17 cellular contexts compared by ENCODE assay signal in genomic region chr13:77215543-77215942, GRCh38.
DNase-seq lines count a peak whose midpoint lies in the region; ATAC-seq and TF ChIP-seq lines count a peak whose summit lies in the region.
"Had no signal": no experiment of that assay in that cellular context is flagged by ENCODE, and none has a peak within 500 bp of the region (broad histone marks: within the 10 kb centered on the region; RNA-seq: fewer than 3 reads in every experiment).

No MANE protein-coding gene starts in this region.

- H3K4me2 ChIP-seq in neural progenitor cell: no peak overlapping the region
- H3K4me2 ChIP-seq: BLaER1 treated with 17β-estradiol and CSF1 and Interleukin-3, amounts not matched to agents 10 nM and 100 nM had no signal

- no peak overlapping the region for H3K9ac ChIP-seq in neural progenitor cell
- H3K9ac ChIP-seq: BLaER1 treated with 17β-estradiol and CSF1 and Interleukin-3, amounts not matched to agents 10 nM and 100 nM had no signal

- H2AFZ ChIP-seq in neural progenitor cell (replicated peaks): no peak overlapping the region

- intact Hi-C loops in stomach (cut with DNase I; ENCODE audit: low total_unique reads): no loop called here

- WGBS in stomach, 5 donors: 96 to 100% (median 97%) methylated on average over 2 of the region's 2 CpGs

- ATAC-seq in activated T-cell treated with anti-CD3 and anti-CD28 coated beads, Interleukin-2, amount 50 U/mL, for 72 hours (replicated peaks in 1 of 2): no peak
- ATAC-seq in CD4-positive, CD25-positive, alpha-beta regulatory T cell (ENCODE audit: low read depth in 2 of 2): no peak
- no peak for ATAC-seq in T-helper 17 cell
- no peak for ATAC-seq in memory B cell (ENCODE audit: low read depth)
- no peak for ATAC-seq in esophagus mucosa

- H3K9me3 Mint-ChIP-seq in activated T-cell treated with anti-CD3 and anti-CD28 coated beads, Interleukin-2, amount 50 U/mL, for 72 hours: no peaks in the 10 kb centered on the region
- no peaks in the 10 kb centered on the region for H3K9me3 Mint-ChIP-seq in CD4-positive, CD25-positive, alpha-beta regulatory T cell
- H3K9me3 Mint-ChIP-seq in memory B cell (no peaks in the 10 kb centered on the region), neural progenitor cell (no peaks in the 10 kb centered on the region)
- H3K9me3 Mint-ChIP-seq: CD4-positive, alpha-beta memory T cell; H9; HFFc6 had no signal

- H3K79me2 ChIP-seq in neural progenitor cell (ENCODE audit: low read depth): no peaks in the 10 kb centered on the region

- no peak overlapping the region for H3K27ac ChIP-seq in CD4-positive, CD25-positive, alpha-beta regulatory T cell (ENCODE audit: insufficient read depth, low read length, poor library complexity, severe bottlenecking)
- no peak overlapping the region for H3K27ac ChIP-seq in stomach
- no peak overlapping the region for H3K27ac ChIP-seq in neural progenitor cell
- H3K27ac ChIP-seq: BLaER1 treated with 17β-estradiol and CSF1 and Interleukin-3, amounts not matched to agents 10 nM and 100 nM had no signal

- H3K9me3 ChIP-seq in CD4-positive, CD25-positive, alpha-beta regulatory T cell (ENCODE audit: control insufficient read depth in 2 of 2, low read length in 2 of 2): no peaks in the 10 kb centered on the region
- no peaks in the 10 kb centered on the region for H3K9me3 ChIP-seq in T-helper 17 cell (ENCODE audit: control insufficient read depth, low read length, poor library complexity, severe bottlenecking)
- H3K9me3 ChIP-seq in stomach: no peaks in the 10 kb centered on the region
- H3K9me3 ChIP-seq in neural progenitor cell (ENCODE audit: low read depth): no peaks in the 10 kb centered on the region
- H3K9me3 ChIP-seq: BLaER1 treated with 17β-estradiol and CSF1 and Interleukin-3, amounts not matched to agents 10 nM and 100 nM had no signal

- peaks cover 2 to 14% of the 10 kb centered on the region in 2 donors for H3K36me3 Mint-ChIP-seq in activated T-cell treated with anti-CD3 and anti-CD28 coated beads, Interleukin-2, amount 50 U/mL, for 72 hours (ENCODE audit: insufficient read depth in 2 of 2)
- H3K36me3 Mint-ChIP-seq in CD4-positive, CD25-positive, alpha-beta regulatory T cell: peaks cover 47% of the 10 kb centered on the region
- H3K36me3 Mint-ChIP-seq in T-helper 17 cell (ENCODE audit: low read depth) (peaks cover 11% of the 10 kb centered on the region), memory B cell (peaks cover 31% of the 10 kb centered on the region), neural progenitor cell (peaks cover 13% of the 10 kb centered on the region)

- peaks cover 11% of the 10 kb centered on the region for H3K4me1 Mint-ChIP-seq in activated T-cell treated with anti-CD3 and anti-CD28 coated beads, Interleukin-2, amount 50 U/mL, for 72 hours (ENCODE audit: low read depth)
- peaks cover 8 to 15% (median 8%) of the 10 kb centered on the region in 4 donors for H3K4me1 Mint-ChIP-seq in CD4-positive, CD25-positive, alpha-beta regulatory T cell
- H3K4me1 Mint-ChIP-seq in T-helper 17 cell (peaks cover 12% of the 10 kb centered on the region), memory B cell (no peaks in the 10 kb centered on the region), neural progenitor cell (no peaks in the 10 kb centered on the region)
- H3K4me1 Mint-ChIP-seq: H9 had no signal

- H3K4me3 Mint-ChIP-seq in activated T-cell treated with anti-CD3 and anti-CD28 coated beads, Interleukin-2, amount 50 U/mL, for 72 hours: no peak overlapping the region
- H3K4me3 Mint-ChIP-seq in CD4-positive, CD25-positive, alpha-beta regulatory T cell: no peak overlapping the region
- H3K4me3 Mint-ChIP-seq in T-helper 17 cell (no peak overlapping the region), memory B cell (no peak overlapping the region), neural progenitor cell (no peak overlapping the region)
- H3K4me3 Mint-ChIP-seq: CD4-positive, alpha-beta memory T cell; H9; HFFc6 had no signal

- H3F3A ChIP-seq in neural progenitor cell (ENCODE audit: low read depth): no peaks in the 10 kb centered on the region

- H3K4me1 ChIP-seq in CD4-positive, CD25-positive, alpha-beta regulatory T cell (ENCODE audit: control insufficient read depth, insufficient read depth, low read length, poor library complexity, severe bottlenecking): peaks cover 7% of the 10 kb centered on the region
- no peaks in the 10 kb centered on the region for H3K4me1 ChIP-seq in stomach
- H3K4me1 ChIP-seq in neural progenitor cell: no peaks in the 10 kb centered on the region

- no peak for TF ChIP-seq EP300 in stomach (IDR thresholded peaks at IDR 0.05)

- H3K27me3 ChIP-seq in CD4-positive, CD25-positive, alpha-beta regulatory T cell (ENCODE audit: control insufficient read depth, insufficient read depth, low read length): no peaks in the 10 kb centered on the region
- H3K27me3 ChIP-seq in stomach (no peaks in the 10 kb centered on the region), neural progenitor cell (no peaks in the 10 kb centered on the region)
- H3K27me3 ChIP-seq: BLaER1 treated with 17β-estradiol and CSF1 and Interleukin-3, amounts not matched to agents 10 nM and 100 nM had no signal

- H3K4me3 ChIP-seq in CD4-positive, CD25-positive, alpha-beta regulatory T cell (ENCODE audit: low read depth, low read length): no peak overlapping the region
- H3K4me3 ChIP-seq in stomach (no peak overlapping the region), neural progenitor cell (no peak overlapping the region)
- H3K4me3 ChIP-seq: BLaER1 treated with 17β-estradiol and CSF1 and Interleukin-3, amounts not matched to agents 10 nM and 100 nM had no signal

- no peak for TF ChIP-seq CTCF in stomach (IDR thresholded peaks at IDR 0.05)
- TF ChIP-seq CTCF in neural progenitor cell (IDR thresholded peaks at IDR 0.05): no peak

- peak overlapping the region; percentile 17 for H3K27ac Mint-ChIP-seq in activated T-cell treated with anti-CD3 and anti-CD28 coated beads, Interleukin-2, amount 50 U/mL, for 72 hours
- H3K27ac Mint-ChIP-seq in CD4-positive, CD25-positive, alpha-beta regulatory T cell: peak overlapping the region in 2 of 3 donors; percentile 37 to 73
- H3K27ac Mint-ChIP-seq in T-helper 17 cell: peak overlapping the region; percentile 16
- H3K27ac Mint-ChIP-seq in memory B cell: peak overlapping the region; percentile 76
- H3K27ac Mint-ChIP-seq in neural progenitor cell: no peak overlapping the region
- H3K27ac Mint-ChIP-seq: H9, HFFc6 had no signal

- no peak for DNase-seq in activated T-cell treated with anti-CD3 and anti-CD28 coated beads, Interleukin-2, amount 50 U/mL, for 72 hours
- no peak for DNase-seq in activated T-cell treated with anti-CD3 and anti-CD28 coated beads for 4 hours
- DNase-seq in CD4-positive, CD25-positive, alpha-beta regulatory T cell: no peak
- DNase-seq in T-helper 17 cell: no peak
- no peak for DNase-seq in memory B cell (ENCODE audit: low spot score in 2 of 2)
- no peak for DNase-seq in stomach
- no peak for DNase-seq in neural progenitor cell (ENCODE audit: low spot score)
- DNase-seq: ACHN; CD4-positive, alpha-beta memory T cell; COR-L47; DMS53; GF-D8; GOT3; H9; HFFc6 had no signal

- peaks cover 72% of the 10 kb centered on the region for H3K36me3 ChIP-seq in CD4-positive, CD25-positive, alpha-beta regulatory T cell (ENCODE audit: control insufficient read depth, insufficient read depth, low read length)
- H3K36me3 ChIP-seq in stomach (peaks cover 11 to 82% (median 81%) of the 10 kb centered on the region in 4 donors), neural progenitor cell (no peaks in the 10 kb centered on the region)

- H3K27me3 Mint-ChIP-seq in activated T-cell treated with anti-CD3 and anti-CD28 coated beads, Interleukin-2, amount 50 U/mL, for 72 hours (ENCODE audit: low read depth): no peaks in the 10 kb centered on the region
- no peaks in the 10 kb centered on the region for H3K27me3 Mint-ChIP-seq in CD4-positive, CD25-positive, alpha-beta regulatory T cell
- H3K27me3 Mint-ChIP-seq in T-helper 17 cell: no peaks in the 10 kb centered on the region
- no peaks in the 10 kb centered on the region for H3K27me3 Mint-ChIP-seq in memory B cell
- H3K27me3 Mint-ChIP-seq in neural progenitor cell (ENCODE audit: insufficient read depth, low read depth): no peaks in the 10 kb centered on the region
- H3K27me3 Mint-ChIP-seq: CD4-positive, alpha-beta memory T cell had no signal

- TF ChIP-seq POLR2A in stomach (IDR thresholded peaks at IDR 0.05): no peak

- H4K20me1 ChIP-seq in neural progenitor cell (ENCODE audit: low read depth): no peaks in the 10 kb centered on the region
